Comparison of ENCODE assay signal across 10 cellular contexts in the genomic region with DNA sequence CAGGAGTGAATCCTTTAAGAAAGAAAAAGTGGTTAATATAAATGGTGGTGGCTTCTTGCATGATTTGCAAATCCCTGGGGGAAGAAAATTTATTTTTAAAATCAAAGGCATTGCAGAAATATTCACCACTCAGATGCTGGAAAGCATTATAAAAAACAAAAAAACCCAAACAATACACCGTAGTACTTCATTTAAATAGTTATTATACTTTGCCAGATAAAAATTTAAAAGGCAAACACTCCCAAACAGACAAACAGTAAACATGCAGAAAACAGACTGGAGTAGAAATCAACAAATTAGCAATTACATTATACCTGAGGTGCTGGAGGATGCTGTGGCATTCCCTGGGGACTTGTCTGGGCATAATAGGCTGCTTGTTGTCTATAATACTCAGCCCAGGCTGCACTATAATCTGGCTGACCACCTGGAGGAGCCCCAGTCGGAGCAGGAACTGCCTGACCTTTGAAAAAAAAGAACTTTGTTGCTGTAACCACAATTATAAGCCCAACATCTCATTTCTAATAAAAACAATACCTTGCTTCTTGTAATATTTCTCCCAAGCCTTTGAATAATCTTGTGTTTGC. TPM values are rescaled to one million over a fixed set of nuclear protein-coding genes. Genes with fewer than 3 reads are reported as not detected.
DNase-seq lines count a peak whose midpoint lies in the region; ATAC-seq, FAIRE-seq and TF ChIP-seq lines count a peak whose summit lies in the region.
"Had no signal": no experiment of that assay in that cellular context is flagged by ENCODE, and none has a peak within 500 bp of the region (broad histone marks: within the 10 kb centered on the region; RNA-seq: fewer than 3 reads in every experiment).

No MANE protein-coding gene starts in this region.

- intact Hi-C loops in pancreas (cut with DNase I) = no loop called here

- TF ChIP-seq CTCF in choroid plexus epithelial cell (conservative IDR thresholded peaks at IDR 0.05; ENCODE audit: low read depth, low read length) (peak; percentile 57), pancreas (IDR thresholded peaks at IDR 0.05) (no peak)

- H3K4me1 ChIP-seq in pancreas = peaks cover 6 to 14% (median 6%) of the 10 kb centered on the region in 3 donors

- no peaks in the 10 kb centered on the region for H3K9me3 ChIP-seq in pancreas

- 31 to 35% methylated on average over 2 of the region's 2 CpGs for WGBS in pancreas, 2 donors

- no peak overlapping the region for H3K27ac ChIP-seq in pancreas

- DNase-seq in NCI-H748 (lab: John Stamatoyannopoulos, UW; ENCODE audit: unreplicated experiment) = peak; percentile 31
- DNase-seq in NCI-H748 treated with DMSO at 0.1 percent for 48 hours (lab: John Stamatoyannopoulos, UW) = no peak
- DNase-seq in LHCN-M2 (ENCODE audit: low read depth) = peak; percentile 74
- peak; percentile 71 for DNase-seq in choroid plexus epithelial cell (ENCODE audit: low read depth)
- DNase-seq in pancreas = peak in 1 of 6 donors; percentile 20
- no peak for DNase-seq in HuH-7.5 (ENCODE audit: low spot score)
- DNase-seq: effector memory CD4-positive, alpha-beta T cell; NCI-H446 had no signal

- peaks cover 0 to 48% (median 12%) of the 10 kb centered on the region in 3 donors for H3K36me3 ChIP-seq in pancreas

- no peak overlapping the region for H3K4me3 ChIP-seq in choroid plexus epithelial cell (ENCODE audit: low read depth, low read length)
- no peak overlapping the region for H3K4me3 ChIP-seq in pancreas

- no peak for FAIRE-seq in pancreas (lab: Jason Lieb, UNC)

- H3K27me3 ChIP-seq in pancreas = no peaks in the 10 kb centered on the region

- peak; percentile 62 to 87 (median 78) for ATAC-seq in pancreas
- no peak for ATAC-seq in HG03432 (IDR thresholded peaks at IDR 0.05; ENCODE audit: unreplicated experiment)
- ATAC-seq in HG03108 (IDR thresholded peaks at IDR 0.05; ENCODE audit: unreplicated experiment) = no peak

RNA-seq across cellular contexts. Expression of gene FUBP1, which starts 29.9 kb away (rescaled TPM):
- total RNA-seq in LHCN-M2 (2014; rRNA removed) = 92.9 and 105 TPM in 2 replicates
- polyA plus RNA-seq in LHCN-M2 (2012) = 55.3 TPM
- 10 to 100 TPM; 36.9 to 81.5 (median 51.6) TPM for total RNA-seq in pancreas
- polyA plus RNA-seq in pancreas = 10 to 100 TPM; 21.7 to 46.6 TPM

RNA-seq across cellular contexts. Expression of gene DNAJB4, which starts 55.8 kb away (rescaled TPM):
- 229 and 269 TPM in 2 replicates for total RNA-seq in LHCN-M2 (2014; rRNA removed)
- 130 TPM for polyA plus RNA-seq in LHCN-M2 (2012)
- total RNA-seq in pancreas = 10 to 100 TPM; 13.1 to 38.6 (median 21.7) TPM
- 1 to 10 TPM; 6.7 to 9.2 TPM for polyA plus RNA-seq in pancreas

Comparison
In these comparisons a context has a peak if more than half of its experiments do, and no peak if none do; other contexts are left out.
1. DNase-seq: peak in NCI-H748 (single experiment), LHCN-M2 (single experiment) and choroid plexus epithelial cell (single experiment); none in NCI-H748 treated with DMSO at 0.1 percent for 48 hours (single experiment) and HuH-7.5 (single experiment).
2. ATAC-seq: peak in pancreas (4 of 4); none in HG03432 (single experiment) and HG03108 (single experiment).